In genomic region chr14:55731881-55732498, GRCh38 we compare ENCODE assay signal across 9 cellular contexts.
DNase-seq lines count a peak whose midpoint lies in the region; ATAC-seq lines count a peak whose summit lies in the region.
"Had no signal": no experiment of that assay in that cellular context is flagged by ENCODE, and none has a peak within 500 bp of the region (broad histone marks: within the 10 kb centered on the region; RNA-seq: fewer than 3 reads in every experiment).

No MANE protein-coding gene starts in this region.

- H3K27me3 ChIP-seq in aorta (ENCODE audit: control insufficient read depth in 1 of 2, insufficient read depth in 2 of 2, low read length in 1 of 2), result no peaks in the 10 kb centered on the region

- no peaks in the 10 kb centered on the region for H3K9me3 ChIP-seq in aorta (ENCODE audit: control insufficient read depth, low read length)

- intact Hi-C loops in aorta (cut with DNase I), result no loop called here

- no peak for ATAC-seq in aorta (ENCODE audit: low FRiP score)

- no peak overlapping the region for H3K4me3 ChIP-seq in aorta (ENCODE audit: low read length in 2 of 2)

- no peaks in the 10 kb centered on the region for H3K4me1 ChIP-seq in aorta (ENCODE audit: control insufficient read depth in 1 of 2, insufficient read depth in 2 of 2, low read length in 2 of 2)

- DNase-seq in DMS153 treated with DMSO at 0.1 percent for 48 hours (lab: John Stamatoyannopoulos, UW; ENCODE audit: unreplicated experiment) (peak; percentile 31), DMS153 (lab: John Stamatoyannopoulos, UW) (no peak), NCI-H2227 treated with DMSO at 0.1 percent for 48 hours (lab: John Stamatoyannopoulos, UW) (peak; percentile 5), fibroblast of peridontal ligament (ENCODE audit: extremely low read depth) (peak; percentile 54), aorta (no peak), AG08396 (ENCODE audit: low spot score) (no peak)
- peak; percentile 53 for DNase-seq in activated CD8-positive, alpha-beta memory T cell treated with anti-CD3 and anti-CD28 coated beads, Interleukin-2, amount 50 U/mL, for 4 hours
- DNase-seq in stimulated activated CD4-positive, alpha-beta T cell treated with anti-CD3 and anti-CD28 coated beads, Interleukin-12 subunit alpha, Interleukin-12 subunit beta, amount 100 ng/mL, for 24 hours (ENCODE audit: low read depth in 2 of 2), result peak; percentile 15 to 37
- DNase-seq: activated naive CD8-positive, alpha-beta T cell treated with anti-CD3 and anti-CD28 coated beads, Interleukin-2, amount 10 ng/mL, durations not matched to agents 7 days and 5 days had no signal

- H3K36me3 ChIP-seq in aorta (ENCODE audit: control insufficient read depth in 1 of 2, insufficient read depth in 2 of 2, low read length in 1 of 2), result no peaks in the 10 kb centered on the region

- no peak overlapping the region for H3K27ac ChIP-seq in aorta (ENCODE audit: low read depth in 1 of 2, low read length in 2 of 2)

- 26 to 43% methylated on average over 2 of the region's 2 CpGs for WGBS in aorta, 2 donors

Comparison
In these comparisons a context has a peak if more than half of its experiments do, and no peak if none do; other contexts are left out.
1. DNase-seq: peak in DMS153 treated with DMSO at 0.1 percent for 48 hours (single experiment), NCI-H2227 treated with DMSO at 0.1 percent for 48 hours (single experiment), activated CD8-positive, alpha-beta memory T cell treated with anti-CD3 and anti-CD28 coated beads, Interleukin-2, amount 50 U/mL, for 4 hours (single experiment), fibroblast of peridontal ligament (single experiment) and stimulated activated CD4-positive, alpha-beta T cell treated with anti-CD3 and anti-CD28 coated beads, Interleukin-12 subunit alpha, Interleukin-12 subunit beta, amount 100 ng/mL, for 24 hours (2 of 2); none in DMS153 (single experiment), aorta (0 of 2) and AG08396 (single experiment).